Comparison of ENCODE assay signal across 1 cellular context in the genomic region with DNA sequence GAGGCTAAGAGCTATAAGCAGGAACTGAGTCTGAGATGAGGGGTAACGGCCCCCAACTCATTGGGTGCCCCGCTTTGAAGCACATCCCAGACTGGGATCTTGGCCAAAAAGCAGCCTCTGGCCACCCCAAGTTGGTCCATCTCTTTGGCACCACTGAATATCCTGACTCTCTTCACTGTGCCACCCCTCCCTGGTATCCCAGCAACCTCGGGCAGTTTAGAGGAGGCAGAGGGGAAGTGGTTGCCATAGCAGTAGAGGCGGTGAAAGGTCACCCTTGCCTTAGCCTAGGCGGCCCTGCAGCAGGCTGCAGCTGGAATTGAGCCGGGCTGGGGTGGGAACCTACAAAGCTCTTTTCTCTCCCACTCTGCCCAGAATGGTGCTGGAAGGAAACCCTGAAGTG.
TF ChIP-seq lines count a peak whose summit lies in the region.

No MANE protein-coding gene starts in this region.

TF ChIP-seq in IMR-90, 13 proteins besides CTCF, POLR2A, EP300 and RAD21:
- no peak for TF ChIP-seq CHD1 (IDR thresholded peaks at IDR 0.05; ENCODE audit: low read depth, low read length)
- TF ChIP-seq CEBPB (IDR thresholded peaks at IDR 0.05; ENCODE audit: low read depth, low read length), result no peak
- TF ChIP-seq MXI1 (IDR thresholded peaks at IDR 0.05; ENCODE audit: borderline replicate concordance, low read depth, low read length), result no peak
- no peak for TF ChIP-seq FOS (IDR thresholded peaks at IDR 0.05; ENCODE audit: low read depth, low read length)
- TF ChIP-seq USF2 (IDR thresholded peaks at IDR 0.05; ENCODE audit: low read depth, low read length), result no peak
- no peak for TF ChIP-seq BHLHE40 (IDR thresholded peaks at IDR 0.05; ENCODE audit: low read depth, low read length)
- TF ChIP-seq SMC3 (IDR thresholded peaks at IDR 0.05; ENCODE audit: low read depth, low read length), result no peak
- TF ChIP-seq ELK1 (IDR thresholded peaks at IDR 0.05; ENCODE audit: borderline replicate concordance, low read depth, low read length), result no peak
- TF ChIP-seq NFE2L2 (IDR thresholded peaks at IDR 0.05; ENCODE audit: low read depth, low read length), result no peak
- no peak for TF ChIP-seq MAZ (IDR thresholded peaks at IDR 0.05; ENCODE audit: borderline replicate concordance, low read depth, low read length)
- TF ChIP-seq RCOR1 (IDR thresholded peaks at IDR 0.05; ENCODE audit: insufficient replicate concordance, low read length), result no peak
- no peak for TF ChIP-seq RFX5 (IDR thresholded peaks at IDR 0.05; ENCODE audit: low read depth, low read length)
- TF ChIP-seq MAFK (IDR thresholded peaks at IDR 0.05; ENCODE audit: low read depth, low read length), result no peak
